19 cellular contexts compared by ENCODE assay signal in genomic region chr4:11511321-11511720, GRCh38.
DNase-seq lines count a peak whose midpoint lies in the region; ATAC-seq and TF ChIP-seq lines count a peak whose summit lies in the region.
"Had no signal": no experiment of that assay in that cellular context is flagged by ENCODE, and none has a peak within 500 bp of the region (broad histone marks: within the 10 kb centered on the region; RNA-seq: fewer than 3 reads in every experiment).

No MANE protein-coding gene starts in this region.

- BruUV-seq in HCT116 (replicated peaks; lab: Mats Ljungman, UMichigan) (no TSS peak), PC-9 (replicated peaks; lab: Mats Ljungman, UMichigan) (no TSS peak)

- H4K20me1 ChIP-seq in HCT116 (ENCODE audit: insufficient read depth) (no peaks in the 10 kb centered on the region), PC-9 (ENCODE audit: insufficient read depth) (no peaks in the 10 kb centered on the region)
- H4K20me1 ChIP-seq: BLaER1 had no signal

- H3K9ac ChIP-seq in HCT116 (ENCODE audit: low read length) (peak overlapping the region; percentile 33), adipocyte (ENCODE audit: low read length) (no peak overlapping the region)
- H3K9ac ChIP-seq: BLaER1 had no signal

- no peak for DNase-seq in HCT116 (ENCODE audit: low read depth, low spot score)
- DNase-seq in adipocyte (ENCODE audit: low read depth), result peak; percentile 12
- peak; percentile 62 for DNase-seq in fibroblast of villous mesenchyme (ENCODE audit: low read depth)
- no peak for DNase-seq in PC-9
- DNase-seq in activated gamma-delta T cell treated with Interleukin-2 at 50 U/mL for 16 hours, result no peak
- DNase-seq: 8988T; ACHN; BE2C; C1 segment of cervical spinal cord; CD4-positive, alpha-beta memory T cell; CD4-positive, CD25-positive, alpha-beta regulatory T cell; CD8-positive, alpha-beta memory T cell; COR-L47; DMS153; DMS53; DMS79 treated with DMSO at 0.1 percent for 48 hours; GF-D8 had no signal

- POLR2A ChIA-PET in HCT116 (lab: Charles Lee) (interaction anchor here (1.8 to 3.5 kb wide), 2 partner anchors 115 to 121 kb away, joined by 5 to 16 read pairs; no protein-coding TSS in a partner anchor), PC-9 (lab: Charles Lee; ENCODE audit: unreplicated experiment) (no interaction called here)

- H3K4me1 ChIP-seq in HCT116 (ENCODE audit: control insufficient read depth in 1 of 2, insufficient read depth in 2 of 2, low read length in 2 of 2) (peaks cover 64 to 78% of the 10 kb centered on the region in 2 experiments), adipocyte (ENCODE audit: control insufficient read depth, insufficient read depth, low read length) (no peaks in the 10 kb centered on the region), PC-9 (replicated peaks; ENCODE audit: insufficient read depth) (peaks cover 21% of the 10 kb centered on the region)
- H3K4me1 ChIP-seq: BE2C, BLaER1 had no signal

- H3K27ac ChIP-seq in HCT116 (ENCODE audit: low read depth, low read length) (peak overlapping the region; percentile 87), PC-9 (no peak overlapping the region)
- H3K27ac ChIP-seq: BLaER1 had no signal

- RAD21 ChIA-PET in HCT116 (lab: Charles Lee; ENCODE audit: low non-redundant PET in 1 of 2, low total read pairs in 2 of 2, uncharacterized antibody in 2 of 2, unreplicated experiment in 2 of 2), result no interaction called here

- TF ChIP-seq RAD21 in HCT116 (IDR thresholded peaks at IDR 0.05; ENCODE audit: low read depth), result no peak

- TF ChIP-seq CTCF in HCT116 (IDR thresholded peaks at IDR 0.05 in 2 of 3, conservative IDR thresholded peaks at IDR 0.05 in 1 of 3; ENCODE audit: borderline replicate concordance in 1 of 3, insufficient read depth in 1 of 3, low read depth in 2 of 3, low read length in 2 of 3), result no peak
- TF ChIP-seq CTCF in fibroblast of villous mesenchyme (IDR thresholded peaks at IDR 0.05; ENCODE audit: insufficient read depth, low read depth, low read length), result no peak
- TF ChIP-seq CTCF in PC-9 (conservative IDR thresholded peaks at IDR 0.05), result no peak

- intact Hi-C loops in HCT116 (cut with micrococcal nuclease) (no loop called here), PC-9 (cut with micrococcal nuclease; ENCODE audit: unreplicated experiment) (no loop called here)

- CTCF ChIA-PET in HCT116 (lab: Charles Lee), result no interaction called here
- CTCF ChIA-PET in PC-9 (lab: Charles Lee), result no interaction called here

- H2AFZ ChIP-seq in HCT116 (ENCODE audit: low read depth, low read length, poor library complexity, severe bottlenecking), result no peak overlapping the region
- H2AFZ ChIP-seq in PC-9, result no peak overlapping the region

- H3K27me3 ChIP-seq in HCT116 (ENCODE audit: insufficient read depth, low read length), result no peaks in the 10 kb centered on the region
- H3K27me3 ChIP-seq in adipocyte (replicated peaks; ENCODE audit: control insufficient read depth, insufficient read depth, low read length), result no peaks in the 10 kb centered on the region
- no peaks in the 10 kb centered on the region for H3K27me3 ChIP-seq in PC-9 (ENCODE audit: insufficient read depth, low read depth)
- H3K27me3 ChIP-seq: BE2C, BLaER1 had no signal

- peaks cover 0 to 6% of the 10 kb centered on the region in 2 experiments; a peak in 1 of 4 replicates for H3K9me3 ChIP-seq in HCT116 (ENCODE audit: control insufficient read depth in 1 of 2, insufficient read depth in 1 of 2, low read depth in 1 of 2, low read length in 2 of 2)
- H3K9me3 ChIP-seq in adipocyte (ENCODE audit: control insufficient read depth, low read length), result no peaks in the 10 kb centered on the region
- H3K9me3 ChIP-seq in PC-9 (ENCODE audit: insufficient read depth, low read depth), result peaks cover 4% of the 10 kb centered on the region; the same call in 1 of the 2 replicates
- H3K9me3 ChIP-seq: BE2C, BLaER1 had no signal

- peaks cover 6% of the 10 kb centered on the region; the same call in 1 of the 2 replicates for H3F3A ChIP-seq in PC-9 (ENCODE audit: insufficient read depth, low read depth)

- no peak for ATAC-seq in HCT116
- ATAC-seq in GM19351 (IDR thresholded peaks at IDR 0.05; ENCODE audit: unreplicated experiment), result no peak

- no peaks in the 10 kb centered on the region for H3K9me2 ChIP-seq in HCT116 (ENCODE audit: insufficient read depth)
- no peaks in the 10 kb centered on the region for H3K9me2 ChIP-seq in PC-9 (ENCODE audit: insufficient read depth)

- H3K36me3 ChIP-seq in HCT116 (ENCODE audit: control insufficient read depth in 1 of 2, insufficient read depth in 2 of 2, low read length in 2 of 2) (peaks cover 0 to 21% of the 10 kb centered on the region in 2 experiments; a peak in 1 of 4 replicates), adipocyte (ENCODE audit: control insufficient read depth, insufficient read depth, low read length, severe bottlenecking) (no peaks in the 10 kb centered on the region), PC-9 (ENCODE audit: low read depth) (no peaks in the 10 kb centered on the region)
- H3K36me3 ChIP-seq: BE2C, BLaER1 had no signal

- no peak for TF ChIP-seq POLR2A in HCT116 (IDR thresholded peaks at IDR 0.05; ENCODE audit: borderline replicate concordance, extremely low read depth, insufficient read depth, insufficient read length)

- no peak overlapping the region for H3K4me2 ChIP-seq in HCT116 (ENCODE audit: low read length)
- no peak overlapping the region for H3K4me2 ChIP-seq in PC-9
- H3K4me2 ChIP-seq: BLaER1 had no signal

- H3K79me2 ChIP-seq in HCT116 (ENCODE audit: insufficient read depth, low read length) (no peaks in the 10 kb centered on the region), PC-9 (ENCODE audit: low read depth) (no peaks in the 10 kb centered on the region)

- no peak overlapping the region for H3K4me3 ChIP-seq in HCT116 (replicated peaks in 1 of 2; ENCODE audit: low read depth in 1 of 2, low read length in 2 of 2)
- no peak overlapping the region for H3K4me3 ChIP-seq in adipocyte (ENCODE audit: low read length)
- H3K4me3 ChIP-seq in fibroblast of villous mesenchyme (ENCODE audit: low read depth, low read length), result no peak overlapping the region
- no peak overlapping the region for H3K4me3 ChIP-seq in PC-9
- H3K4me3 ChIP-seq: BLaER1 had no signal

TF ChIP-seq in HCT116, 20 proteins besides CTCF, POLR2A, EP300 and RAD21:
- TF ChIP-seq EZH2phosphoT487 (IDR thresholded peaks at IDR 0.05; ENCODE audit: borderline replicate concordance), result no peak
- no peak for TF ChIP-seq YY1 (IDR thresholded peaks at IDR 0.05; ENCODE audit: extremely low read depth, insufficient replicate concordance, low read depth, low read length)
- no peak for TF ChIP-seq CBX3 (IDR thresholded peaks at IDR 0.05; ENCODE audit: low read depth)
- no peak for TF ChIP-seq CEBPB (IDR thresholded peaks at IDR 0.05; ENCODE audit: low read depth)
- no peak for TF ChIP-seq ZFX (IDR thresholded peaks at IDR 0.05)
- no peak for TF ChIP-seq ZNF274 (IDR thresholded peaks at IDR 0.05; ENCODE audit: low read depth, low read length)
- no peak for TF ChIP-seq EZH2 (IDR thresholded peaks at IDR 0.05)
- TF ChIP-seq ATF3 (IDR thresholded peaks at IDR 0.05), result no peak
- TF ChIP-seq EGR1 (IDR thresholded peaks at IDR 0.05; ENCODE audit: low read depth), result no peak
- no peak for TF ChIP-seq SIN3A (IDR thresholded peaks at IDR 0.05; ENCODE audit: low read depth)

Comparison
In these comparisons a context has a peak if more than half of its experiments do, and no peak if none do; other contexts are left out.
1. DNase-seq: peak in adipocyte (single experiment) and fibroblast of villous mesenchyme (single experiment); none in HCT116 (single experiment), PC-9 (0 of 2) and activated gamma-delta T cell treated with Interleukin-2 at 50 U/mL for 16 hours (single experiment).